25 cellular contexts compared by ENCODE assay signal in the genomic region with DNA sequence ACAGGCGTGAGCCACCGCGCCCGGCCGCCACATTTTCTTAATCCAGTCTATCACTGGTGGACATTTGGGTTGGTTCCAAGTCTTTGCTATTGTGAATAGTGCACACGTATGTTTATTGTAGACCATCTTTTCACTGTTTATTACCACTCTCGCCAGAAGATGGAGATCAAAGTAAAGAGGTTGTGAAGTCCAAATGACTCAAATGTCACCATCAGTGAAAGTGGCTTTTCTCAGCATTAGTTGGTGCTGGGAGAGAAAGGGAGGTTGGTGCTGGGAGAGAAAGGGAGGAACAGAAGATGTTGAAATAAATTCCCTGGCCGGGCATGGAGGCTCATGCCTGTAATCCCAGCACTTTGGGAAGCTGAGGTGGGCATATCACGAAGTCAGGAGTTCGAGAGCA. TPM values are rescaled to one million over a fixed set of nuclear protein-coding genes. Genes with fewer than 3 reads are reported as not detected.
DNase-seq lines count a peak whose midpoint lies in the region; ATAC-seq and TF ChIP-seq lines count a peak whose summit lies in the region.
"Had no signal": no experiment of that assay in that cellular context is flagged by ENCODE, and none has a peak within 500 bp of the region (broad histone marks: within the 10 kb centered on the region; RNA-seq: fewer than 3 reads in every experiment).

No MANE protein-coding gene starts in this region.

- TF ChIP-seq CTCF in psoas muscle (IDR thresholded peaks at IDR 0.05) = no peak

- WGBS in psoas muscle, 3 donors = 71 to 76% (median 75%) methylated on average over 9 to 10 of the region's 10 CpGs
- 86% methylated on average over 10 of the region's 10 CpGs for WGBS in right cardiac atrium

- no peaks in the 10 kb centered on the region for H3K36me3 ChIP-seq in psoas muscle (ENCODE audit: insufficient read depth in 1 of 2, low read depth in 1 of 2)
- H3K36me3 ChIP-seq: BE2C, Peyer's patch, SJCRH30 had no signal

- no peaks in the 10 kb centered on the region for H3K9me3 ChIP-seq in psoas muscle
- no peaks in the 10 kb centered on the region for H3K9me3 ChIP-seq in right cardiac atrium (ENCODE audit: control insufficient read depth, low read length)
- H3K9me3 ChIP-seq: BE2C, Peyer's patch, SJCRH30 had no signal

- peak; percentile 5 for DNase-seq in NCI-H748 (lab: John Stamatoyannopoulos, UW; ENCODE audit: unreplicated experiment)
- DNase-seq in NCI-H748 treated with DMSO at 0.1 percent for 48 hours (lab: John Stamatoyannopoulos, UW) = no peak
- DNase-seq in M059J (ENCODE audit: low read depth) = peak; percentile 30
- DNase-seq in RKO (ENCODE audit: low spot score) = peak; percentile 16
- DNase-seq in psoas muscle = no peak
- DNase-seq in right cardiac atrium = no peak
- DNase-seq in NCI-H2081 (lab: John Stamatoyannopoulos, UW) = no peak
- DNase-seq: BE2C; Calu3; CD8-positive, alpha-beta memory T cell; DMS79 treated with DMSO at 0.1 percent for 48 hours; GF-D8; KG1; MV-4-11; NCI-H1105; NCI-H146; NCI-H1930; NCI-H2227 treated with DMSO at 0.1 percent for 48 hours; NCI-H69; Peyer's patch; SJCRH30 had no signal

- H3K27ac ChIP-seq in psoas muscle (no peak overlapping the region), right cardiac atrium (ENCODE audit: low read length) (no peak overlapping the region)
- H3K27ac ChIP-seq: 22Rv1, Peyer's patch, SJCRH30 had no signal

- H3K4me1 ChIP-seq in psoas muscle (no peaks in the 10 kb centered on the region), right cardiac atrium (ENCODE audit: control insufficient read depth, insufficient read depth, low read length) (no peaks in the 10 kb centered on the region)
- H3K4me1 ChIP-seq: BE2C, Peyer's patch, SJCRH30 had no signal

- H3K27me3 ChIP-seq in psoas muscle (ENCODE audit: insufficient read depth in 3 of 3, low read length in 2 of 3) (peaks cover 0 to 5% (median 3%) of the 10 kb centered on the region in 3 donors), right cardiac atrium (ENCODE audit: control insufficient read depth, insufficient read depth) (no peaks in the 10 kb centered on the region)
- H3K27me3 ChIP-seq: Peyer's patch, SJCRH30 had no signal

- intact Hi-C loops in psoas muscle (cut with DNase I) = no loop called here
- intact Hi-C loops in right cardiac atrium (cut with DNase I) = no loop called here

- ATAC-seq in psoas muscle = peak in 3 of 4 donors; percentile 40 to 54 (median 54)
- ATAC-seq in right cardiac atrium = no peak
- ATAC-seq in activated CD4-positive, CD25-positive, alpha-beta regulatory T cell treated with anti-CD3 and anti-CD28 coated beads, Interleukin-2, amount 50 U/mL, for 24 hours = no peak
- ATAC-seq: Right ventricle myocardium inferior, SK-N-SH treated with all-trans-retinoic acid at 6 μM for 48 hours had no signal

- peak overlapping the region; percentile 50 for H3K4me3 ChIP-seq in psoas muscle
- H3K4me3 ChIP-seq in right cardiac atrium (ENCODE audit: low read length) = no peak overlapping the region
- H3K4me3 ChIP-seq: Peyer's patch, SJCRH30 had no signal

RNA-seq across cellular contexts. Expression of gene UHMK1, which starts 10.4 kb away (rescaled TPM):
- 75.2 and 113 TPM in 2 replicates for total RNA-seq in M059J (2014; rRNA removed; shearing (Covaris generic))
- total RNA-seq in psoas muscle (10 to 100 TPM; 24.3 to 62.1 (median 40.5) TPM), right cardiac atrium (10 to 100 TPM; 23.9 to 26.3 (median 25.3) TPM)
- polyA plus RNA-seq in psoas muscle (10 to 100 TPM; 16.7 to 57.3 (median 16.7) TPM), right cardiac atrium (8.4 TPM)

Comparison
In these comparisons a context has a peak if more than half of its experiments do, and no peak if none do; other contexts are left out.
1. DNase-seq: peak in NCI-H748 (single experiment), M059J (single experiment) and RKO (single experiment); none in NCI-H748 treated with DMSO at 0.1 percent for 48 hours (single experiment), psoas muscle (0 of 2), right cardiac atrium (0 of 3) and NCI-H2081 (0 of 2).
2. ATAC-seq: peak in psoas muscle (3 of 4); none in right cardiac atrium (0 of 2) and activated CD4-positive, CD25-positive, alpha-beta regulatory T cell treated with anti-CD3 and anti-CD28 coated beads, Interleukin-2, amount 50 U/mL, for 24 hours (0 of 2).